ENCODE assay signal across 16 cellular contexts in genomic region chr5:87924451-87924850, GRCh38.
"Had no signal": no experiment of that assay in that cellular context is flagged by ENCODE, and none has a peak within 500 bp of the region (broad histone marks: within the 10 kb centered on the region; RNA-seq: fewer than 3 reads in every experiment).

No MANE protein-coding gene starts in this region.

- H3K27ac ChIP-seq: brain microvascular endothelial cell, epithelial cell of prostate, pancreas, thyroid gland had no signal

- H3K9me3 ChIP-seq: mucosa of descending colon, pancreas, thyroid gland had no signal

- H3K27me3 ChIP-seq: brain microvascular endothelial cell, pancreas, thyroid gland had no signal

- H3K4me3 ChIP-seq: mucosa of descending colon, pancreas, thyroid gland had no signal

- H3K4me1 ChIP-seq: pancreas, thyroid gland had no signal

- H3K36me3 ChIP-seq: brain microvascular endothelial cell, pancreas, thyroid gland had no signal

- DNase-seq: activated CD4-positive, alpha-beta T cell treated with anti-CD3 and anti-CD28 coated beads, Interleukin-2, amount 50 U/mL, for 1 hour; activated CD8-positive, alpha-beta memory T cell treated with anti-CD3 and anti-CD28 coated beads for 24 hours; activated naive CD8-positive, alpha-beta T cell treated with anti-CD3 and anti-CD28 coated beads for 36 hours; brain microvascular endothelial cell; effector memory CD4-positive, alpha-beta T cell; foreskin melanocyte; head of caudate nucleus; mammary epithelial cell; naive thymus-derived CD4-positive, alpha-beta T cell; stimulated activated CD4-positive, alpha-beta T cell treated with anti-CD3 and anti-CD28 coated beads, Interleukin-12 subunit alpha, Interleukin-12 subunit beta, amount 100 ng/mL, for 4 hours; stimulated activated CD4-positive, alpha-beta T cell treated with anti-CD3 and anti-CD28 coated beads, Interleukin-2, amount 100 ng/mL, for 48 hours; stimulated activated naive B cell treated with anti-CD40 and anti-IgM and Interleukin-4, amounts not matched to agents 10 μg/mL and 1 μg/mL and 100 μg/mL, for 72 hours; thyroid gland had no signal
